Comparison of ENCODE assay signal across 23 cellular contexts in genomic region chr16:78882150-78882549, GRCh38.
DNase-seq lines count a peak whose midpoint lies in the region; ATAC-seq, FAIRE-seq and TF ChIP-seq lines count a peak whose summit lies in the region.
"Had no signal": no experiment of that assay in that cellular context is flagged by ENCODE, and none has a peak within 500 bp of the region (broad histone marks: within the 10 kb centered on the region; RNA-seq: fewer than 3 reads in every experiment).

No MANE protein-coding gene starts in this region.

- no peak overlapping the region for H3K9ac ChIP-seq in K562 (ENCODE audit: insufficient read depth in 1 of 2, low read depth in 2 of 2, low read length in 2 of 2)
- H3K9ac ChIP-seq: BLaER1 had no signal

- H3K36me3 ChIP-seq in HEK293 (ENCODE audit: control insufficient read depth in 2 of 2, insufficient read depth in 1 of 2, low read length in 2 of 2): no peaks in the 10 kb centered on the region
- no peaks in the 10 kb centered on the region for H3K36me3 ChIP-seq in K562 (ENCODE audit: control insufficient read depth, insufficient read depth, low read length)
- H3K36me3 ChIP-seq in adrenal gland (replicated peaks in 1 of 2): no peaks in the 10 kb centered on the region
- H3K36me3 ChIP-seq: BLaER1, HAP-1 had no signal

- H3K9me3 Mint-ChIP-seq in activated CD4-positive, alpha-beta memory T cell treated with anti-CD3 and anti-CD28 coated beads for 36 hours: no peaks in the 10 kb centered on the region
- no peaks in the 10 kb centered on the region for H3K9me3 Mint-ChIP-seq in stimulated activated effector memory CD8-positive, alpha-beta T cell treated with anti-CD3 and anti-CD28 coated beads, Interleukin-12 subunit alpha, Interleukin-12 subunit beta, amount 100 ng/mL, for 72 hours
- H3K9me3 Mint-ChIP-seq: CD4-positive, CD25-positive, alpha-beta regulatory T cell; CD8-positive, alpha-beta T cell; GM23338 had no signal

- H3K27ac Mint-ChIP-seq in activated CD4-positive, alpha-beta memory T cell treated with anti-CD3 and anti-CD28 coated beads for 36 hours: peak overlapping the region; percentile 75
- H3K27ac Mint-ChIP-seq in stimulated activated effector memory CD8-positive, alpha-beta T cell treated with anti-CD3 and anti-CD28 coated beads, Interleukin-12 subunit alpha, Interleukin-12 subunit beta, amount 100 ng/mL, for 72 hours: peak overlapping the region; percentile 70
- H3K27ac Mint-ChIP-seq: B cell; CD4-positive, CD25-positive, alpha-beta regulatory T cell; CD8-positive, alpha-beta T cell; GM23338 had no signal

- H4K20me1 ChIP-seq in K562 (replicated peaks; ENCODE audit: control insufficient read depth, insufficient read depth, low read length): no peaks in the 10 kb centered on the region
- H4K20me1 ChIP-seq: BLaER1 had no signal

- no TSS peak for BruUV-seq in K562 (replicated peaks; lab: Mats Ljungman, UMichigan)

- no peak for TF ChIP-seq RAD21 in K562 (CRISPR knock-in tag; conservative IDR thresholded peaks at IDR 0.05 in 1 of 2, IDR thresholded peaks at IDR 0.05 in 1 of 2)

- H3K27ac ChIP-seq in HEK293 (ENCODE audit: extremely low read depth, low read depth, low read length) (no peak overlapping the region), K562 (ENCODE audit: extremely low read depth, low read depth, low read length) (no peak overlapping the region), adrenal gland (no peak overlapping the region)
- H3K27ac ChIP-seq: 22Rv1, BLaER1, C4-2B had no signal

- TF ChIP-seq CTCF in HEK293 (tag by site-specific recombination; IDR thresholded peaks at IDR 0.05) (no peak), K562 (IDR thresholded peaks at IDR 0.05 in 2 of 3, conservative IDR thresholded peaks at IDR 0.05 in 1 of 3; ENCODE audit: insufficient read depth in 2 of 3, low read depth in 1 of 3, low read length in 3 of 3) (no peak), adrenal gland (IDR thresholded peaks at IDR 0.05) (no peak)

- no peaks in the 10 kb centered on the region for H3K9me1 ChIP-seq in K562 (ENCODE audit: control insufficient read depth, insufficient read depth, low read length)

- peaks cover 15% of the 10 kb centered on the region for H3K4me1 Mint-ChIP-seq in activated CD4-positive, alpha-beta memory T cell treated with anti-CD3 and anti-CD28 coated beads for 36 hours (ENCODE audit: low read depth)
- H3K4me1 Mint-ChIP-seq in stimulated activated effector memory CD8-positive, alpha-beta T cell treated with anti-CD3 and anti-CD28 coated beads, Interleukin-12 subunit alpha, Interleukin-12 subunit beta, amount 100 ng/mL, for 72 hours: peaks cover 18% of the 10 kb centered on the region
- H3K4me1 Mint-ChIP-seq: B cell; CD4-positive, CD25-positive, alpha-beta regulatory T cell had no signal

- in situ Hi-C loops in K562 (cut with MboI): no loop called here

- H3K79me2 ChIP-seq in K562 (ENCODE audit: control insufficient read depth, insufficient read depth, low read length): no peaks in the 10 kb centered on the region

- no peaks in the 10 kb centered on the region for H3K27me3 Mint-ChIP-seq in activated CD4-positive, alpha-beta memory T cell treated with anti-CD3 and anti-CD28 coated beads for 36 hours
- H3K27me3 Mint-ChIP-seq: B cell; CD4-positive, CD25-positive, alpha-beta regulatory T cell had no signal

- CTCF ChIA-PET in HEK293 (lab: Yijun Ruan, JAX): no interaction called here
- CTCF ChIA-PET in activated CD4-positive, alpha-beta memory T cell treated with anti-CD3 and anti-CD28 coated beads for 36 hours (lab: Charles Lee): interaction anchor here (0.8 to 0.9 kb wide), 2 partner anchors 11 to 175 kb away, joined by 3 to 5 read pairs; no protein-coding TSS in a partner anchor
- CTCF ChIA-PET in K562 (lab: Yijun Ruan, JAX; ENCODE audit: low intra/inter-chr PET ratio): no interaction called here

- H3K4me3 ChIP-seq in HEK293 (ENCODE audit: low read depth, low read length) (no peak overlapping the region), K562 (no peak overlapping the region), adrenal gland (no peak overlapping the region)
- H3K4me3 ChIP-seq: BLaER1, GM23338, HAP-1 had no signal

- no peak overlapping the region for H3K4me3 Mint-ChIP-seq in activated CD4-positive, alpha-beta memory T cell treated with anti-CD3 and anti-CD28 coated beads for 36 hours
- H3K4me3 Mint-ChIP-seq in stimulated activated effector memory CD8-positive, alpha-beta T cell treated with anti-CD3 and anti-CD28 coated beads, Interleukin-12 subunit alpha, Interleukin-12 subunit beta, amount 100 ng/mL, for 72 hours: no peak overlapping the region
- H3K4me3 Mint-ChIP-seq: B cell; CD8-positive, alpha-beta T cell; GM23338 had no signal

- POLR2A ChIA-PET in HEK293 (lab: Yijun Ruan, JAX) (no interaction called here), K562 (lab: Yijun Ruan, JAX) (interaction anchor here (0.6 kb wide), 1 partner anchor 14 kb away, joined by 3 read pairs; no protein-coding TSS in a partner anchor)
- POLR2A ChIA-PET in activated CD4-positive, alpha-beta memory T cell treated with anti-CD3 and anti-CD28 coated beads for 36 hours (lab: Charles Lee): interaction anchor here (1.6 kb wide), 1 partner anchor 80 kb away, joined by 4 read pairs; no protein-coding TSS in a partner anchor

- no peaks in the 10 kb centered on the region for H3K36me3 Mint-ChIP-seq in activated CD4-positive, alpha-beta memory T cell treated with anti-CD3 and anti-CD28 coated beads for 36 hours
- H3K36me3 Mint-ChIP-seq in stimulated activated effector memory CD8-positive, alpha-beta T cell treated with anti-CD3 and anti-CD28 coated beads, Interleukin-12 subunit alpha, Interleukin-12 subunit beta, amount 100 ng/mL, for 72 hours: no peaks in the 10 kb centered on the region
- H3K36me3 Mint-ChIP-seq: CD4-positive, CD25-positive, alpha-beta regulatory T cell; CD8-positive, alpha-beta T cell had no signal

- H2AFZ ChIP-seq in K562 (ENCODE audit: low read depth, low read length): no peak overlapping the region
- H2AFZ ChIP-seq: GM23338 had no signal

- no peak for FAIRE-seq in K562 (lab: Jason Lieb, UNC)
- FAIRE-seq: A204.1, G401.6, GM12892, GM19239, H54 had no signal

- TF ChIP-seq POLR2A in K562 (conservative IDR thresholded peaks at IDR 0.05) (no peak), adrenal gland (IDR thresholded peaks at IDR 0.05) (no peak)

- no peak for ATAC-seq in K562
- no peak for ATAC-seq in stimulated activated effector memory CD8-positive, alpha-beta T cell treated with anti-CD3 and anti-CD28 coated beads, Interleukin-12 subunit alpha, Interleukin-12 subunit beta, amount 100 ng/mL, for 72 hours
- ATAC-seq: CD8-positive, alpha-beta T cell; GM23338 had no signal

- H3K4me1 ChIP-seq in HEK293 (ENCODE audit: control insufficient read depth, insufficient read depth, low read length) (no peaks in the 10 kb centered on the region), K562 (replicated peaks in 1 of 2; ENCODE audit: control insufficient read depth in 2 of 2, insufficient read depth in 2 of 2, low read length in 2 of 2) (no peaks in the 10 kb centered on the region), adrenal gland (replicated peaks in 1 of 2) (no peaks in the 10 kb centered on the region)
- H3K4me1 ChIP-seq: BLaER1, Caco-2, HAP-1 had no signal

- WGBS in K562 (ENCODE audit: insufficient coverage, low coverage, missing lambda C conversion rate): 7% methylated on average over 3 of the region's 3 CpGs
- 89 to 94% (median 91%) methylated on average over 3 of the region's 3 CpGs for WGBS in adrenal gland, 4 donors

- no peak overlapping the region for H3K4me2 ChIP-seq in K562 (ENCODE audit: insufficient read depth, low read length)
- H3K4me2 ChIP-seq: BLaER1, GM23338 had no signal

- intact Hi-C loops in activated CD4-positive, alpha-beta memory T cell treated with anti-CD3 and anti-CD28 coated beads for 36 hours (cut with micrococcal nuclease): no loop called here
- intact Hi-C loops in K562 (cut with micrococcal nuclease): no loop called here
- intact Hi-C loops in adrenal gland (cut with DNase I): no loop called here

- H3K27me3 ChIP-seq in K562 (ENCODE audit: control insufficient read depth in 2 of 2, insufficient read depth in 2 of 2, low read length in 2 of 2) (peaks cover 4% of the 10 kb centered on the region in 2 experiments), adrenal gland (no peaks in the 10 kb centered on the region)
- H3K27me3 ChIP-seq: BLaER1 had no signal

- H3K9me3 ChIP-seq in HEK293 (ENCODE audit: control insufficient read depth, insufficient read depth, low read depth, low read length) (no peaks in the 10 kb centered on the region), K562 (replicated peaks; ENCODE audit: control insufficient read depth, insufficient read depth, low read depth, low read length) (no peaks in the 10 kb centered on the region), adrenal gland (replicated peaks in 1 of 3) (no peaks in the 10 kb centered on the region)
- H3K9me3 ChIP-seq: BLaER1, HAP-1 had no signal

- no peak for TF ChIP-seq EP300 in K562 (IDR thresholded peaks at IDR 0.05; ENCODE audit: low read length)

- no peak for DNase-seq in activated CD4-positive, alpha-beta memory T cell treated with anti-CD3 and anti-CD28 coated beads for 36 hours
- no peak for DNase-seq in K562 (ENCODE audit: extremely low read depth in 1 of 4, low spot score in 3 of 4)
- DNase-seq in stimulated activated effector memory CD8-positive, alpha-beta T cell treated with anti-CD3 and anti-CD28 coated beads, Interleukin-12 subunit alpha, Interleukin-12 subunit beta, amount 100 ng/mL, for 72 hours (ENCODE audit: low spot score in 2 of 2): no peak
- DNase-seq in activated CD4-positive, CD25-positive, alpha-beta regulatory T cell (lab: John Stamatoyannopoulos, UW): no peak
- DNase-seq in adrenal gland: no peak
- DNase-seq in NOMO-1 treated with dmso at 0.1 percent for 144 hours (lab: John Stamatoyannopoulos, UW; ENCODE audit: unreplicated experiment): no peak
- DNase-seq: Caco-2; CD8-positive, alpha-beta T cell; DMS153; DND-41 had no signal

TF ChIP-seq in HEK293, 187 proteins besides CTCF, POLR2A, EP300 and RAD21:
- no peak for TF ChIP-seq ZNF157 (tag by site-specific recombination; IDR thresholded peaks at IDR 0.05)
- TF ChIP-seq ZNF768 (tag by site-specific recombination; IDR thresholded peaks at IDR 0.05): peak; percentile 71

TF ChIP-seq in K562, 482 proteins besides CTCF, POLR2A, EP300 and RAD21 (continues in another document):
- TF ChIP-seq KAT8 (IDR thresholded peaks at IDR 0.05; ENCODE audit: low read depth) (no peak), ZFP36 (IDR thresholded peaks at IDR 0.05; ENCODE audit: low read depth, low read length, partially characterized antibody) (peak; percentile 76), RBM25 (IDR thresholded peaks at IDR 0.05; ENCODE audit: low read depth, low read length, severe bottlenecking) (peak; percentile 89), BCOR (IDR thresholded peaks at IDR 0.05) (peak; percentile 40; the same call in 1 of the 2 replicates)
